Comparison of ENCODE assay signal across 8 cellular contexts in genomic region chr14:59882957-59883356, GRCh38. TPM values are rescaled to one million over a fixed set of nuclear protein-coding genes. Genes with fewer than 3 reads are reported as not detected.
DNase-seq lines count a peak whose midpoint lies in the region; ATAC-seq and TF ChIP-seq lines count a peak whose summit lies in the region.
"Had no signal": no experiment of that assay in that cellular context is flagged by ENCODE, and none has a peak within 500 bp of the region (broad histone marks: within the 10 kb centered on the region; RNA-seq: fewer than 3 reads in every experiment).

No MANE protein-coding gene starts in this region.

- POLR2A ChIA-PET in WTC11 (lab: Charles Lee) = no interaction called here
- POLR2A ChIA-PET in activated CD4-positive, alpha-beta memory T cell treated with anti-CD3 and anti-CD28 coated beads for 36 hours (lab: Charles Lee) = no interaction called here

- intact Hi-C loops in sciatic nerve (cut with DNase I) = no loop called here
- intact Hi-C loops in activated CD4-positive, alpha-beta memory T cell treated with anti-CD3 and anti-CD28 coated beads for 36 hours (cut with micrococcal nuclease) = no loop called here

- no peak overlapping the region for H3K27ac Mint-ChIP-seq in WTC11
- H3K27ac Mint-ChIP-seq in mesothelial cell of epicardium = no peak overlapping the region
- H3K27ac Mint-ChIP-seq in activated CD4-positive, alpha-beta memory T cell treated with anti-CD3 and anti-CD28 coated beads for 36 hours = no peak overlapping the region

- DNase-seq in EH (ENCODE audit: low read depth) (peak; percentile 1), HPDE6-E6E7 (ENCODE audit: extremely low spot score) (peak; percentile 19), WTC11 (ENCODE audit: low spot score) (no peak), mesothelial cell of epicardium (ENCODE audit: low spot score in 2 of 2, unreplicated experiment in 2 of 2) (no peak), sciatic nerve (ENCODE audit: low spot score) (no peak)
- no peak for DNase-seq in activated CD4-positive, alpha-beta memory T cell treated with anti-CD3 and anti-CD28 coated beads for 36 hours
- no peak for DNase-seq in stimulated activated CD4-positive, alpha-beta T cell treated with anti-CD3 and anti-CD28 coated beads, Interleukin-4, amount 100 ng/mL, for 1 hour
- DNase-seq: left colon had no signal

- H3K36me3 Mint-ChIP-seq in WTC11 (no peaks in the 10 kb centered on the region), mesothelial cell of epicardium (no peaks in the 10 kb centered on the region)
- H3K36me3 Mint-ChIP-seq in activated CD4-positive, alpha-beta memory T cell treated with anti-CD3 and anti-CD28 coated beads for 36 hours = no peaks in the 10 kb centered on the region

- H3K27me3 Mint-ChIP-seq in WTC11 (ENCODE audit: low read depth) (peaks cover 3% of the 10 kb centered on the region; the same call in 1 of the 2 replicates), mesothelial cell of epicardium (ENCODE audit: low read depth) (peaks cover 54% of the 10 kb centered on the region)
- peaks cover 13% of the 10 kb centered on the region for H3K27me3 Mint-ChIP-seq in activated CD4-positive, alpha-beta memory T cell treated with anti-CD3 and anti-CD28 coated beads for 36 hours

- CTCF ChIA-PET in WTC11 (lab: Charles Lee) = interaction anchor here (0.6 to 1.5 kb wide), 8 partner anchors 12 to 307 kb away, joined by 3 to 4 read pairs (median 3); partner anchors contain the start of genes CCDC175 and RTN1
- CTCF ChIA-PET in activated CD4-positive, alpha-beta memory T cell treated with anti-CD3 and anti-CD28 coated beads for 36 hours (lab: Charles Lee) = interaction anchor here (0.6 kb wide), 1 partner anchor 19 kb away, joined by 3 read pairs; no protein-coding TSS in a partner anchor

- ATAC-seq in WTC11 = peak; percentile 67
- ATAC-seq in sciatic nerve = no peak
- ATAC-seq: left colon had no signal

- H3K4me3 Mint-ChIP-seq in WTC11 (no peak overlapping the region), mesothelial cell of epicardium (no peak overlapping the region)
- H3K4me3 Mint-ChIP-seq in activated CD4-positive, alpha-beta memory T cell treated with anti-CD3 and anti-CD28 coated beads for 36 hours = no peak overlapping the region

- TF ChIP-seq CTCF in WTC11 (IDR thresholded peaks at IDR 0.05) = peak; percentile 42
- peak; percentile 62 for TF ChIP-seq CTCF in mesothelial cell of epicardium (IDR thresholded peaks at IDR 0.05; ENCODE audit: unreplicated experiment)

- no peaks in the 10 kb centered on the region for H3K9me3 Mint-ChIP-seq in WTC11
- H3K9me3 Mint-ChIP-seq in mesothelial cell of epicardium = peaks cover 4% of the 10 kb centered on the region
- H3K9me3 Mint-ChIP-seq in activated CD4-positive, alpha-beta memory T cell treated with anti-CD3 and anti-CD28 coated beads for 36 hours = peaks cover 6% of the 10 kb centered on the region

- H3K4me1 Mint-ChIP-seq in WTC11 (no peaks in the 10 kb centered on the region), mesothelial cell of epicardium (no peaks in the 10 kb centered on the region)
- H3K4me1 Mint-ChIP-seq in activated CD4-positive, alpha-beta memory T cell treated with anti-CD3 and anti-CD28 coated beads for 36 hours (ENCODE audit: low read depth) = no peaks in the 10 kb centered on the region

TF ChIP-seq in WTC11, 78 proteins besides CTCF, POLR2A, EP300 and RAD21:
- no peak for TF ChIP-seq NFE2L1 (CRISPR knock-in tag; IDR thresholded peaks at IDR 0.05)
- TF ChIP-seq ZNF671 (CRISPR knock-in tag; IDR thresholded peaks at IDR 0.05) = no peak
- no peak for TF ChIP-seq ZSCAN18 (CRISPR knock-in tag; IDR thresholded peaks at IDR 0.05)
- TF ChIP-seq FOXP4 (CRISPR knock-in tag; IDR thresholded peaks at IDR 0.05) = no peak
- TF ChIP-seq ZNF512 (CRISPR knock-in tag; IDR thresholded peaks at IDR 0.05; ENCODE audit: borderline replicate concordance) = no peak
- TF ChIP-seq ATF6 (CRISPR knock-in tag; IDR thresholded peaks at IDR 0.05) = no peak
- no peak for TF ChIP-seq ZBTB43 (CRISPR knock-in tag; IDR thresholded peaks at IDR 0.05)
- no peak for TF ChIP-seq TP53 (CRISPR knock-in tag; IDR thresholded peaks at IDR 0.05)

RNA-seq across cellular contexts. Expression of gene RTN1, which starts 12.4 kb away (rescaled TPM):
- total RNA-seq in WTC11 (2021) (1.1 to 2.8 TPM (median 1.5 TPM) in 3 replicates), mesothelial cell of epicardium (0.34 to 0.78 TPM (median 0.53 TPM) in 3 replicates), sciatic nerve (5.4 TPM)
- not detected for total RNA-seq in activated CD4-positive, alpha-beta memory T cell treated with anti-CD3 and anti-CD28 coated beads for 36 hours

RNA-seq across cellular contexts. Expression of gene LRRC9, which starts 37.0 kb away (rescaled TPM):
- total RNA-seq in WTC11 (2021) (0.79 to 0.99 TPM (median 0.82 TPM) in 3 replicates), mesothelial cell of epicardium (0.34 to 0.45 TPM (median 0.44 TPM) in 3 replicates), sciatic nerve (not detected)
- total RNA-seq in activated CD4-positive, alpha-beta memory T cell treated with anti-CD3 and anti-CD28 coated beads for 36 hours = not detected

Comparison
In these comparisons a context has a peak if more than half of its experiments do, and no peak if none do; other contexts are left out.
1. DNase-seq: peak in EH (single experiment) and HPDE6-E6E7 (single experiment); none in WTC11 (single experiment), mesothelial cell of epicardium (0 of 2), sciatic nerve (single experiment), activated CD4-positive, alpha-beta memory T cell treated with anti-CD3 and anti-CD28 coated beads for 36 hours (single experiment) and stimulated activated CD4-positive, alpha-beta T cell treated with anti-CD3 and anti-CD28 coated beads, Interleukin-4, amount 100 ng/mL, for 1 hour (single experiment).